ENCODE assay signal across 27 cellular contexts in the genomic region with DNA sequence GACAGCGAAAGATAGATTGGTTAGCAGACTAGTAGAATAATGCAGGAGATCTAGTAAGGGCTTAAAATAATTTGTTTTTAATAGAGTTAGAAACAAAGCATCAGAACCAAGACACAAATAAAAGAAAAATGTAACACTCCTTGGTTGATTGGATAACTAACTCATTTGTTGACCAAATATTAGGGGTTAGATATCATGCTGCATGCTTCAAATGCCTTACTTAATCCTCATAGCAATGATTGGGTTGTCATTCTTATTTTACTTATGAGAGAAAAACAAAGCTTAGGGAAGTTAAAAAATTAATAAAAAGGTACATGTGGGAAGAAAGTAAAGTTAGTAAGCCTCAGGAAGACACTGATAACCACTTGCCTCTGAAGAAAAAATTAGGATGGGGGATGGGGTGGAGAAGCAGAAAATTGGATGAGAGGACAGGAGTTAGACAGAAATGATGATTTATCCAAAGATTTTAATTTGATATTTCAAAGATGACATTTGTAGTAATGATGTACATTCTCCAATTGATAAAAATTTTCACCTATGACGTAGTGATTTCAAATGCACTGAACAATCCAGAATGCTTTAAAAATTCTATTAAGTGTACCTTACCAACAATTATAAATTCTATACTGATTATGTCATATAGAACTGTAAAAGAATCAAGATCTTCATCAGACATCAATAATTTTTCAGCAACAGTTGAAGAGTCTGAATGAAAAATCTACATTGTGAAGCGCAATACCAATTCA.
"Had no signal": no experiment of that assay in that cellular context is flagged by ENCODE, and none has a peak within 500 bp of the region (broad histone marks: within the 10 kb centered on the region; RNA-seq: fewer than 3 reads in every experiment).

No MANE protein-coding gene starts in this region.

- H3K9me3 ChIP-seq: esophagus squamous epithelium, lower lobe of right lung, neutrophil, pancreas, spleen, testis, tibial artery, upper lobe of left lung, uterus had no signal

- H3K36me3 Mint-ChIP-seq: immature natural killer cell; naive B cell; natural killer cell treated with Interleukin-12 subunit alpha and Interleukin-12 subunit beta and Interleukin-15 and Interleukin-18, amount 100 ng/mL, for 72 hours; stimulated activated memory B cell treated with anti-CD40 and anti-IgM and Interleukin-4, amounts not matched to agents 10 μg/mL and 1 μg/mL and 100 μg/mL, for 72 hours had no signal

- H3K4me1 ChIP-seq: esophagus squamous epithelium, lower lobe of right lung, pancreas, spleen, testis, tibial artery, upper lobe of left lung, uterus had no signal

- H3K27me3 ChIP-seq: esophagus squamous epithelium, neutrophil, pancreas, spleen, testis, tibial artery, upper lobe of left lung, uterus had no signal

- H3K36me3 ChIP-seq: esophagus squamous epithelium, lower lobe of right lung, neutrophil, pancreas, spleen, tibial artery, upper lobe of left lung, uterus had no signal

- ATAC-seq: effector memory CD8-positive, alpha-beta T cell; left ventricle myocardium superior; lower lobe of right lung; natural killer cell treated with Interleukin-12 subunit alpha and Interleukin-12 subunit beta and Interleukin-15 and Interleukin-18, amount 100 ng/mL, for 72 hours; pancreas; sciatic nerve; stimulated activated memory B cell treated with anti-CD40 and anti-IgM and Interleukin-4, amounts not matched to agents 10 μg/mL and 1 μg/mL and 100 μg/mL, for 72 hours; stimulated activated naive CD8-positive, alpha-beta T cell treated with anti-CD3 and anti-CD28 coated beads, Interleukin-15, Interleukin-2, amounts not matched to agents 100 U/mL and 50 U/mL, for 24 hours had no signal

- H3K4me3 ChIP-seq: coronary artery, esophagus squamous epithelium, lower lobe of right lung, pancreas, spleen, testis, tibial artery, upper lobe of left lung, uterus had no signal

- H3K4me1 Mint-ChIP-seq: immature natural killer cell; naive B cell; stimulated activated memory B cell treated with anti-CD40 and anti-IgM and Interleukin-4, amounts not matched to agents 10 μg/mL and 1 μg/mL and 100 μg/mL, for 72 hours had no signal

- H3K27ac Mint-ChIP-seq: effector memory CD8-positive, alpha-beta T cell; immature natural killer cell; natural killer cell treated with Interleukin-12 subunit alpha and Interleukin-12 subunit beta and Interleukin-15 and Interleukin-18, amount 100 ng/mL, for 72 hours; stimulated activated memory B cell treated with anti-CD40 and anti-IgM and Interleukin-4, amounts not matched to agents 10 μg/mL and 1 μg/mL and 100 μg/mL, for 72 hours had no signal

- FAIRE-seq: endometrium, frontal cortex, keratinocyte, pancreas had no signal

- H3K9me3 Mint-ChIP-seq: neural crest cell had no signal

- DNase-seq: effector memory CD8-positive, alpha-beta T cell; erythroblast; esophagus squamous epithelium; hypothalamus; immature natural killer cell; left ventricle myocardium superior; lower lobe of right lung; naive B cell; pancreas; retina; spleen; stimulated activated CD4-positive, alpha-beta T cell treated with anti-CD3 and anti-CD28 coated beads, Interleukin-4, amount 100 ng/mL, for 4 hours; stimulated activated naive CD8-positive, alpha-beta T cell treated with anti-CD3 and anti-CD28 coated beads, Interleukin-15, Interleukin-2, amounts not matched to agents 100 U/mL and 50 U/mL, for 24 hours; substantia nigra; testis; tibial artery; upper lobe of left lung; uterus had no signal

- H3K27ac ChIP-seq: coronary artery, esophagus squamous epithelium, lower lobe of right lung, neutrophil, pancreas, spleen, testis, tibial artery, upper lobe of left lung, uterus had no signal

- H3K27me3 Mint-ChIP-seq: effector memory CD8-positive, alpha-beta T cell; naive B cell; natural killer cell treated with Interleukin-12 subunit alpha and Interleukin-12 subunit beta and Interleukin-15 and Interleukin-18, amount 100 ng/mL, for 72 hours; stimulated activated memory B cell treated with anti-CD40 and anti-IgM and Interleukin-4, amounts not matched to agents 10 μg/mL and 1 μg/mL and 100 μg/mL, for 72 hours had no signal

- H3K4me3 Mint-ChIP-seq: effector memory CD8-positive, alpha-beta T cell; immature natural killer cell; naive B cell; natural killer cell treated with Interleukin-12 subunit alpha and Interleukin-12 subunit beta and Interleukin-15 and Interleukin-18, amount 100 ng/mL, for 72 hours; neural crest cell; stimulated activated memory B cell treated with anti-CD40 and anti-IgM and Interleukin-4, amounts not matched to agents 10 μg/mL and 1 μg/mL and 100 μg/mL, for 72 hours had no signal
